In genomic region chr4:151744614-151745013, GRCh38 we compare ENCODE assay signal across 10 cellular contexts. TPM values are rescaled to one million over a fixed set of nuclear protein-coding genes. Genes with fewer than 3 reads are reported as not detected.
A peak's percentile ranks its signal among the peaks of the same experiment; 100 is the strongest.
DNase-seq lines count a peak whose midpoint lies in the region; ATAC-seq and TF ChIP-seq lines count a peak whose summit lies in the region.
"Had no signal": no experiment of that assay in that cellular context is flagged by ENCODE, and none has a peak within 500 bp of the region (broad histone marks: within the 10 kb centered on the region; RNA-seq: fewer than 3 reads in every experiment).

No MANE protein-coding gene starts in this region.

- no peak for TF ChIP-seq CTCF in astrocyte of the spinal cord (IDR thresholded peaks at IDR 0.05; ENCODE audit: low read depth, low read length)
- no peak for TF ChIP-seq CTCF in tibial artery (IDR thresholded peaks at IDR 0.05)

- H3K9me3 ChIP-seq in tibial artery: no peaks in the 10 kb centered on the region

- H3K4me1 ChIP-seq in tibial artery: peaks cover 0 to 13% (median 0%) of the 10 kb centered on the region in 4 donors

- H3K4me3 ChIP-seq in astrocyte of the spinal cord (ENCODE audit: low read depth, low read length) (no peak overlapping the region), tibial artery (no peak overlapping the region)

- in situ Hi-C loops in astrocyte of the spinal cord (cut with HindIII; ENCODE audit: low sequenced_read_pairs): no loop called here

- DNase-seq in ELR (ENCODE audit: low read depth) (peak; percentile 97), astrocyte of the spinal cord (ENCODE audit: low read depth, low spot score) (peak; percentile 93), lung microvascular endothelial cell (ENCODE audit: low read depth in 2 of 2) (peak; percentile 34 to 94), NOMO-1 treated with dmso at 0.1 percent for 144 hours (lab: John Stamatoyannopoulos, UW; ENCODE audit: unreplicated experiment) (no peak), tibial artery (no peak), germinal center (ENCODE audit: low spot score) (no peak)
- DNase-seq: activated naive CD4-positive, alpha-beta T cell treated with anti-CD3 and anti-CD28 coated beads for 36 hours had no signal

- ATAC-seq in HG03378 (IDR thresholded peaks at IDR 0.05; ENCODE audit: unreplicated experiment) (peak; percentile 49), HG03039 (IDR thresholded peaks at IDR 0.05; ENCODE audit: unreplicated experiment) (no peak)

- no peaks in the 10 kb centered on the region for H3K27me3 ChIP-seq in tibial artery

- intact Hi-C loops in tibial artery (cut with DNase I; ENCODE audit: low total_unique reads): no loop called here

- peaks cover 0 to 6% (median 0%) of the 10 kb centered on the region in 3 donors for H3K36me3 ChIP-seq in tibial artery

- H3K27ac ChIP-seq in tibial artery: no peak overlapping the region
- H3K27ac ChIP-seq: HL-60 had no signal

RNA-seq across cellular contexts. Expression of gene GATB, which starts 16.2 kb away (rescaled TPM):
- 8.3 and 12.0 TPM in 2 replicates for total RNA-seq in lung microvascular endothelial cell

Comparison
In these comparisons a context has a peak if more than half of its experiments do, and no peak if none do; other contexts are left out.
1. DNase-seq: peak in ELR (single experiment), astrocyte of the spinal cord (single experiment) and lung microvascular endothelial cell (2 of 2); none in NOMO-1 treated with dmso at 0.1 percent for 144 hours (single experiment), tibial artery (0 of 2) and germinal center (single experiment).